In genomic region chr17:76716146-76716833, GRCh38 we compare ENCODE assay signal across 7 cellular contexts. TPM values are rescaled to one million over a fixed set of nuclear protein-coding genes. Genes with fewer than 3 reads are reported as not detected.
A peak's percentile ranks its signal among the peaks of the same experiment; 100 is the strongest.
DNase-seq lines count a peak whose midpoint lies in the region; ATAC-seq, FAIRE-seq and TF ChIP-seq lines count a peak whose summit lies in the region.

No MANE protein-coding gene starts in this region.

- peak overlapping the region; percentile 56 to 66 for H3K4me3 Mint-ChIP-seq in effector memory CD8-positive, alpha-beta T cell

- H2AFZ ChIP-seq in KMS-11 (ENCODE audit: low read depth): no peak overlapping the region
- no peak overlapping the region for H2AFZ ChIP-seq in osteoblast (ENCODE audit: low read length)

- no peaks in the 10 kb centered on the region for H3K27me3 Mint-ChIP-seq in effector memory CD8-positive, alpha-beta T cell

- H3K4me3 ChIP-seq in KMS-11 (IDR thresholded peaks at IDR 0.05; ENCODE audit: insufficient read depth, low read depth, low read length) (no peak overlapping the region), WERI-Rb-1 (ENCODE audit: low read depth, low read length) (no peak overlapping the region), osteoblast (ENCODE audit: insufficient read depth, low read length) (peak overlapping the region; percentile 51)

- peaks cover 27 to 29% of the 10 kb centered on the region in 2 donors for H3K4me1 Mint-ChIP-seq in effector memory CD8-positive, alpha-beta T cell (ENCODE audit: low read depth in 2 of 2)

- H3K27ac Mint-ChIP-seq in effector memory CD8-positive, alpha-beta T cell: peak overlapping the region; percentile 95 to 98

- peak overlapping the region; percentile 22; the same call in 1 of the 2 replicates for H3K9ac ChIP-seq in KMS-11

- TF ChIP-seq CTCF in KMS-11 (conservative IDR thresholded peaks at IDR 0.05; ENCODE audit: low read depth, low read length) (no peak), WERI-Rb-1 (IDR thresholded peaks at IDR 0.05; ENCODE audit: low read depth, low read length) (no peak), osteoblast (IDR thresholded peaks at IDR 0.05; ENCODE audit: extremely low read depth, low read depth, low read length) (no peak)

- no peak for FAIRE-seq in GM19239 (lab: Jason Lieb, UNC)

- no peaks in the 10 kb centered on the region for H4K20me1 ChIP-seq in KMS-11 (ENCODE audit: insufficient read depth)
- H4K20me1 ChIP-seq in osteoblast (ENCODE audit: insufficient read depth, low read length): peaks cover 15% of the 10 kb centered on the region

- peak; percentile 84 for ATAC-seq in effector memory CD8-positive, alpha-beta T cell (replicated peaks)

- H3K9me3 ChIP-seq in WERI-Rb-1 (ENCODE audit: severe bottlenecking): no peaks in the 10 kb centered on the region
- H3K9me3 ChIP-seq in osteoblast (ENCODE audit: low read depth, low read length): no peaks in the 10 kb centered on the region

- peaks cover 1% of the 10 kb centered on the region; the same call in 1 of the 2 replicates for H3K27me3 ChIP-seq in KMS-11 (ENCODE audit: insufficient read depth, low read depth)
- no peaks in the 10 kb centered on the region for H3K27me3 ChIP-seq in WERI-Rb-1 (ENCODE audit: insufficient read depth, low read depth, severe bottlenecking)
- no peaks in the 10 kb centered on the region for H3K27me3 ChIP-seq in osteoblast (ENCODE audit: insufficient read depth, low read length)

- H3K79me2 ChIP-seq in KMS-11 (ENCODE audit: insufficient read depth, low read depth): no peaks in the 10 kb centered on the region
- H3K79me2 ChIP-seq in osteoblast (ENCODE audit: insufficient read depth, low read length): peaks cover 48% of the 10 kb centered on the region

- peak overlapping the region; percentile 65 for H3K4me2 ChIP-seq in KMS-11
- H3K4me2 ChIP-seq in osteoblast (ENCODE audit: insufficient read depth, low read length): peak overlapping the region; percentile 76

- H3K4me1 ChIP-seq in KMS-11 (ENCODE audit: low read depth, poor library complexity, severe bottlenecking): peaks cover 56% of the 10 kb centered on the region
- H3K4me1 ChIP-seq in osteoblast (ENCODE audit: insufficient read depth, low read length): peaks cover 35% of the 10 kb centered on the region

- H3K9me3 Mint-ChIP-seq in effector memory CD8-positive, alpha-beta T cell: no peaks in the 10 kb centered on the region

- H3K27ac ChIP-seq in KMS-11 (peak overlapping the region; percentile 88), WERI-Rb-1 (peak overlapping the region; percentile 28), osteoblast (ENCODE audit: low read depth, low read length) (peak overlapping the region; percentile 100)

- DNase-seq in WERI-Rb-1 (peak; percentile 55), osteoblast (ENCODE audit: insufficient read length, low spot score, missing footprints) (peak; percentile 96), globus pallidus (ENCODE audit: low spot score) (no peak), DMS 273 treated with DMSO at 0.1 percent for 48 hours (lab: John Stamatoyannopoulos, UW) (no peak), GM19239 (ENCODE audit: insufficient read length, low spot score) (no peak)
- DNase-seq in effector memory CD8-positive, alpha-beta T cell: peak; percentile 77 to 82 (median 81)

- H3K36me3 ChIP-seq in KMS-11 (ENCODE audit: insufficient read depth) (peaks cover 26% of the 10 kb centered on the region; the same call in 1 of the 2 replicates), WERI-Rb-1 (peaks cover 85% of the 10 kb centered on the region), osteoblast (ENCODE audit: insufficient read depth, low read length) (peaks cover 69% of the 10 kb centered on the region)

- H3K36me3 Mint-ChIP-seq in effector memory CD8-positive, alpha-beta T cell (ENCODE audit: insufficient read depth): peaks cover 81% of the 10 kb centered on the region

RNA-seq across cellular contexts. Expression of gene MXRA7, which starts 5.5 kb away (rescaled TPM):
- total RNA-seq in osteoblast: 352 and 388 TPM in 2 replicates

RNA-seq across cellular contexts. Expression of gene JMJD6, which starts 10.1 kb away (rescaled TPM):
- 18.8 and 21.5 TPM in 2 replicates for total RNA-seq in osteoblast

RNA-seq across cellular contexts. Expression of gene METTL23, which starts 10.3 kb away (rescaled TPM):
- 25.7 and 28.6 TPM in 2 replicates for total RNA-seq in osteoblast

RNA-seq across cellular contexts. Expression of gene SRSF2, which starts 20.8 kb away (rescaled TPM):
- total RNA-seq in osteoblast: 88.7 and 102 TPM in 2 replicates

RNA-seq across cellular contexts. Expression of gene MFSD11, which starts 21.6 kb away (rescaled TPM):
- 42.0 and 45.4 TPM in 2 replicates for total RNA-seq in osteoblast

Comparison
In these comparisons a context has a peak if more than half of its experiments do, and no peak if none do; other contexts are left out.
1. H3K27ac ChIP-seq: peak in every context shown above with its lines; median percentile 100 in osteoblast; 88 in KMS-11; 28 in WERI-Rb-1.
2. DNase-seq: peak in WERI-Rb-1 (single experiment), effector memory CD8-positive, alpha-beta T cell (3 of 3) and osteoblast (single experiment); none in globus pallidus (single experiment), DMS 273 treated with DMSO at 0.1 percent for 48 hours (single experiment) and GM19239 (single experiment).